ENCODE assay signal across 25 cellular contexts in the genomic region with DNA sequence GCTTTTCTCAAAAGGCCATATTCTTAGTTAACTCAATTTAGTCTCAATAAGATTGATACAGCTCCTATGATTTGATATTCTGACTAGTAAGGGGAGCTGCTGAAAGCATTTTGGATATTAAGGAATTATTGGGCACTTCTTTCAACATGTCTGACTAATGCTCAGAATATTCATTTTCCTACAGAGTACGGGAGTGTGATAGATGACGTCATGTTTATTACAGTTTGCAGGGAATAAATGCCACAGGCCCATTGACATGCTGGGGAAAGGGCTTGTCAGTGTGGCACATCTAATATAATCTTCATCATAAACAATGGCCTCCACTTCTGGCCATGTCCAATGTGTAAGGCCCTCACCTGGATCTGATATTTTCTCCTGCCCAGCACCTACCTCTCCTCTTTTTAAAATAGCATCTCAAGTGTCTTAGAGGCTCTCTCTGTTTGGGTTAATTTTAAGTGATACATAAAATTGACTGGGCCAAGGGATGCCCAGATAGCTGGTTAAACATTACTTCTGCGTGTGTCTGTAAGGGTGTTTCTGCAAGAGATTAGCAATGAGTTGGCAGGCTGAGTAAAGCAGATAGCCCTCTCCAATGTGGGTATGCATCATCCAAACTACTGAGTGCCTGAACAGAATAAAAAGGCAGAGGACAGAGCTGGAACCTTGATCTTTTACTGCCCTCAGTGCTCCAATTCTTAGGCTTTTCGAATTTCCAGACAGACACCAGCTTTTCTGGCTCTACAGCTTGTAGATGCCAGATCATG.
DNase-seq lines count a peak whose midpoint lies in the region; ATAC-seq, FAIRE-seq and TF ChIP-seq lines count a peak whose summit lies in the region.
"Had no signal": no experiment of that assay in that cellular context is flagged by ENCODE, and none has a peak within 500 bp of the region (broad histone marks: within the 10 kb centered on the region; RNA-seq: fewer than 3 reads in every experiment).

No MANE protein-coding gene starts in this region.

- H3K4me3 ChIP-seq in bronchial epithelial cell (ENCODE audit: low read depth, low read length), result no peak overlapping the region
- H3K4me3 ChIP-seq: adrenal gland, body of pancreas, stomach, tibial artery had no signal

- H3K36me3 Mint-ChIP-seq in T-helper 2 cell treated with Interferon-gamma antibody and Interleukin-4, amounts not matched to agents 5 μg/mL and 100 μg/mL, for 36 hours (ENCODE audit: low read depth), result no peaks in the 10 kb centered on the region
- H3K36me3 Mint-ChIP-seq in type B pancreatic cell, result no peaks in the 10 kb centered on the region
- H3K36me3 Mint-ChIP-seq: CD8-positive, alpha-beta T cell; immature natural killer cell had no signal

- FAIRE-seq in bronchial epithelial cell (lab: Jason Lieb, UNC), result no peak

- TF ChIP-seq CTCF in bronchial epithelial cell (IDR thresholded peaks at IDR 0.05; ENCODE audit: insufficient read depth, low read length, severe bottlenecking) (no peak), type B pancreatic cell (conservative IDR thresholded peaks at IDR 0.05) (no peak)

- peak; percentile 2 for DNase-seq in AG08396 (ENCODE audit: low spot score)
- peak; percentile 17 for DNase-seq in HT1080 (ENCODE audit: low read depth)
- peak; percentile 77 for DNase-seq in bronchial epithelial cell (ENCODE audit: low read depth)
- peak; percentile 6 for DNase-seq in inferior parietal cortex (ENCODE audit: extremely low spot score)
- DNase-seq in T-helper 2 cell treated with Interferon-gamma antibody and Interleukin-4, amounts not matched to agents 5 μg/mL and 100 μg/mL, for 36 hours (ENCODE audit: low spot score), result no peak
- DNase-seq in activated gamma-delta T cell treated with Interleukin-2 at 50 U/mL for 16 hours, result no peak
- no peak for DNase-seq in type B pancreatic cell (ENCODE audit: extremely low spot score, unreplicated experiment)
- DNase-seq: activated CD4-positive, CD25-positive, alpha-beta regulatory T cell; activated T-cell treated with anti-CD3 and anti-CD28 coated beads, Interleukin-2, amount 50 U/mL, for 24 hours; adrenal gland; body of pancreas; CD8-positive, alpha-beta T cell; immature natural killer cell; left ventricle myocardium superior; NCI-H1105; NCI-H187; NCI-H2171 treated with DMSO at 0.1 percent for 48 hours; NCI-H510A; stimulated activated CD4-positive, alpha-beta T cell treated with anti-CD3 and anti-CD28 coated beads, Interleukin-4, amount 100 ng/mL, for 1 hour; stomach; tibial artery had no signal

- H3K27ac Mint-ChIP-seq in T-helper 2 cell treated with Interferon-gamma antibody and Interleukin-4, amounts not matched to agents 5 μg/mL and 100 μg/mL, for 36 hours, result no peak overlapping the region
- H3K27ac Mint-ChIP-seq in type B pancreatic cell, result no peak overlapping the region
- H3K27ac Mint-ChIP-seq: activated T-cell treated with anti-CD3 and anti-CD28 coated beads, Interleukin-2, amount 50 U/mL, for 24 hours; B cell; CD8-positive, alpha-beta T cell; immature natural killer cell had no signal

- H3K27me3 Mint-ChIP-seq in T-helper 2 cell treated with Interferon-gamma antibody and Interleukin-4, amounts not matched to agents 5 μg/mL and 100 μg/mL, for 36 hours (ENCODE audit: low read depth), result no peaks in the 10 kb centered on the region
- H3K27me3 Mint-ChIP-seq in type B pancreatic cell, result no peaks in the 10 kb centered on the region
- H3K27me3 Mint-ChIP-seq: B cell had no signal

- H3K27me3 ChIP-seq in bronchial epithelial cell (ENCODE audit: control insufficient read depth, insufficient read depth, low read length), result no peaks in the 10 kb centered on the region
- H3K27me3 ChIP-seq: adrenal gland, body of pancreas, stomach, tibial artery had no signal

- no peaks in the 10 kb centered on the region for H3K4me1 Mint-ChIP-seq in T-helper 2 cell treated with Interferon-gamma antibody and Interleukin-4, amounts not matched to agents 5 μg/mL and 100 μg/mL, for 36 hours (ENCODE audit: low read depth)
- no peaks in the 10 kb centered on the region for H3K4me1 Mint-ChIP-seq in type B pancreatic cell (ENCODE audit: unreplicated experiment)
- H3K4me1 Mint-ChIP-seq: B cell, immature natural killer cell had no signal

- H3K9me3 Mint-ChIP-seq in T-helper 2 cell treated with Interferon-gamma antibody and Interleukin-4, amounts not matched to agents 5 μg/mL and 100 μg/mL, for 36 hours, result peaks cover 23% of the 10 kb centered on the region
- peaks cover 5% of the 10 kb centered on the region for H3K9me3 Mint-ChIP-seq in type B pancreatic cell

- no peak for ATAC-seq in HG03520 (IDR thresholded peaks at IDR 0.05; ENCODE audit: unreplicated experiment)
- ATAC-seq: body of pancreas; CD8-positive, alpha-beta T cell; HCT116; left ventricle myocardium superior; sciatic nerve had no signal

- no peak overlapping the region for H3K4me3 Mint-ChIP-seq in T-helper 2 cell treated with Interferon-gamma antibody and Interleukin-4, amounts not matched to agents 5 μg/mL and 100 μg/mL, for 36 hours
- H3K4me3 Mint-ChIP-seq in type B pancreatic cell, result no peak overlapping the region
- H3K4me3 Mint-ChIP-seq: activated T-cell treated with anti-CD3 and anti-CD28 coated beads, Interleukin-2, amount 50 U/mL, for 24 hours; B cell; CD8-positive, alpha-beta T cell; immature natural killer cell had no signal

- no peaks in the 10 kb centered on the region for H3K36me3 ChIP-seq in bronchial epithelial cell (ENCODE audit: control insufficient read depth, insufficient read depth, low read length)
- H3K36me3 ChIP-seq: adrenal gland, stomach, tibial artery had no signal

Comparison
In these comparisons a context has a peak if more than half of its experiments do, and no peak if none do; other contexts are left out.
1. DNase-seq: peak in AG08396 (single experiment), HT1080 (single experiment), bronchial epithelial cell (single experiment) and inferior parietal cortex (single experiment); none in T-helper 2 cell treated with Interferon-gamma antibody and Interleukin-4, amounts not matched to agents 5 μg/mL and 100 μg/mL, for 36 hours (single experiment), activated gamma-delta T cell treated with Interleukin-2 at 50 U/mL for 16 hours (single experiment) and type B pancreatic cell (single experiment).